ENCODE assay signal across 11 cellular contexts in genomic region chr5:81789033-81789432, GRCh38. TPM values are rescaled to one million over a fixed set of nuclear protein-coding genes. Genes with fewer than 3 reads are reported as not detected.
DNase-seq lines count a peak whose midpoint lies in the region; ATAC-seq and TF ChIP-seq lines count a peak whose summit lies in the region.
"Had no signal": no experiment of that assay in that cellular context is flagged by ENCODE, and none has a peak within 500 bp of the region (broad histone marks: within the 10 kb centered on the region; RNA-seq: fewer than 3 reads in every experiment).

No MANE protein-coding gene starts in this region.

- no peaks in the 10 kb centered on the region for H4K20me1 ChIP-seq in mammary epithelial cell (ENCODE audit: insufficient read depth, low read length)

- DNase-seq in activated CD4-positive, alpha-beta T cell treated with anti-CD3 and anti-CD28 coated beads, Interleukin-2, amount 10 ng/mL, durations not matched to agents 7 days and 5 days, result no peak
- DNase-seq in activated CD4-positive, alpha-beta T cell treated with anti-CD3 and anti-CD28 coated beads for 36 hours, result no peak
- peak; percentile 75 for DNase-seq in mammary epithelial cell
- no peak for DNase-seq in left lung
- no peak for DNase-seq in stimulated activated naive CD4-positive, alpha-beta T cell treated with Interleukin-2 at 50 U/mL for 16 hours (lab: John Stamatoyannopoulos, UW)
- DNase-seq in SIG-M5 (lab: John Stamatoyannopoulos, UW), result no peak
- DNase-seq in NCI-H2029 (lab: John Stamatoyannopoulos, UW), result no peak
- DNase-seq: hippocampal formation had no signal

- CTCF ChIA-PET in activated CD4-positive, alpha-beta T cell treated with anti-CD3 and anti-CD28 coated beads, Interleukin-2, amount 10 ng/mL, durations not matched to agents 7 days and 5 days (lab: Charles Lee), result interaction anchor here (1.4 to 2.7 kb wide), 2 partner anchors 10 to 39 kb away, joined by 3 to 9 read pairs; no protein-coding TSS in a partner anchor
- CTCF ChIA-PET in activated CD4-positive, alpha-beta T cell treated with anti-CD3 and anti-CD28 coated beads for 36 hours (lab: Charles Lee), result interaction anchor here (0.6 to 1.5 kb wide), 2 partner anchors 10 to 256 kb away, joined by 3 to 5 read pairs; no protein-coding TSS in a partner anchor
- CTCF ChIA-PET in mammary epithelial cell (lab: Charles Lee; ENCODE audit: low non-redundant PET), result interaction anchor here (0.6 kb wide), 1 partner anchor 38 kb away, joined by 8 read pairs; no protein-coding TSS in a partner anchor

- TF ChIP-seq CTCF in mammary epithelial cell (conservative IDR thresholded peaks at IDR 0.05 in 1 of 2, IDR thresholded peaks at IDR 0.05 in 1 of 2; ENCODE audit: extremely low read depth in 1 of 2, insufficient read depth in 1 of 2, low read depth in 1 of 2, low read length in 2 of 2) (no peak), left lung (IDR thresholded peaks at IDR 0.05) (no peak)

- no peak for ATAC-seq in activated CD4-positive, alpha-beta T cell treated with anti-CD3 and anti-CD28 coated beads for 36 hours
- ATAC-seq in left lung (peak; percentile 34), GM19324 (IDR thresholded peaks at IDR 0.05; ENCODE audit: low FRiP score, unreplicated experiment) (no peak)

- intact Hi-C loops in activated CD4-positive, alpha-beta T cell treated with anti-CD3 and anti-CD28 coated beads for 36 hours (cut with DNase I, micrococcal nuclease), result no loop called here
- intact Hi-C loops in mammary epithelial cell (cut with micrococcal nuclease), result no loop called here
- intact Hi-C loops in left lung (cut with DNase I), result loop anchor here in 1 of 2 donors (5.0 kb wide), 1 partner anchor 37 kb away; the partner anchor contains the start of gene SSBP2

- H3K4me1 ChIP-seq in mammary epithelial cell (ENCODE audit: insufficient read depth, low read length) (peaks cover 41% of the 10 kb centered on the region), left lung (peaks cover 7 to 28% of the 10 kb centered on the region in 2 donors)
- H3K4me1 ChIP-seq: prostate gland had no signal

- H3K27me3 ChIP-seq in mammary epithelial cell (ENCODE audit: insufficient read depth, low read length) (no peaks in the 10 kb centered on the region), left lung (no peaks in the 10 kb centered on the region)

- POLR2A ChIA-PET in activated CD4-positive, alpha-beta T cell treated with anti-CD3 and anti-CD28 coated beads, Interleukin-2, amount 10 ng/mL, durations not matched to agents 7 days and 5 days (lab: Charles Lee), result no interaction called here
- POLR2A ChIA-PET in activated CD4-positive, alpha-beta T cell treated with anti-CD3 and anti-CD28 coated beads for 36 hours (lab: Charles Lee), result no interaction called here

- peak overlapping the region; percentile 42 for H3K27ac Mint-ChIP-seq in activated CD4-positive, alpha-beta T cell treated with anti-CD3 and anti-CD28 coated beads, Interleukin-2, amount 10 ng/mL, durations not matched to agents 7 days and 5 days
- H3K27ac Mint-ChIP-seq in activated CD4-positive, alpha-beta T cell treated with anti-CD3 and anti-CD28 coated beads for 36 hours, result no peak overlapping the region
- H3K27ac Mint-ChIP-seq: activated naive CD4-positive, alpha-beta T cell treated with anti-CD3 and anti-CD28 coated beads, Interleukin-2, amount 50 U/mL, for 72 hours had no signal

- H3K79me2 ChIP-seq in mammary epithelial cell (ENCODE audit: insufficient read depth, low read length), result no peaks in the 10 kb centered on the region

- no peaks in the 10 kb centered on the region for H3K27me3 Mint-ChIP-seq in activated CD4-positive, alpha-beta T cell treated with anti-CD3 and anti-CD28 coated beads, Interleukin-2, amount 10 ng/mL, durations not matched to agents 7 days and 5 days
- H3K27me3 Mint-ChIP-seq in activated CD4-positive, alpha-beta T cell treated with anti-CD3 and anti-CD28 coated beads for 36 hours, result no peaks in the 10 kb centered on the region

- no peak overlapping the region for H3K4me3 Mint-ChIP-seq in activated CD4-positive, alpha-beta T cell treated with anti-CD3 and anti-CD28 coated beads, Interleukin-2, amount 10 ng/mL, durations not matched to agents 7 days and 5 days
- no peak overlapping the region for H3K4me3 Mint-ChIP-seq in activated CD4-positive, alpha-beta T cell treated with anti-CD3 and anti-CD28 coated beads for 36 hours

- peaks cover 7% of the 10 kb centered on the region for H3K4me1 Mint-ChIP-seq in activated CD4-positive, alpha-beta T cell treated with anti-CD3 and anti-CD28 coated beads, Interleukin-2, amount 10 ng/mL, durations not matched to agents 7 days and 5 days
- peaks cover 12% of the 10 kb centered on the region for H3K4me1 Mint-ChIP-seq in activated CD4-positive, alpha-beta T cell treated with anti-CD3 and anti-CD28 coated beads for 36 hours

- no peaks in the 10 kb centered on the region for H3K9me3 ChIP-seq in mammary epithelial cell (replicated peaks; ENCODE audit: insufficient read depth, low read length)
- no peaks in the 10 kb centered on the region for H3K9me3 ChIP-seq in left lung
- H3K9me3 ChIP-seq: prostate gland had no signal

- H3K4me3 ChIP-seq in mammary epithelial cell (replicated peaks in 1 of 3; ENCODE audit: insufficient read depth in 1 of 3, low read depth in 2 of 3, low read length in 3 of 3) (no peak overlapping the region), left lung (no peak overlapping the region)
- H3K4me3 ChIP-seq: prostate gland had no signal

- H3K9me3 Mint-ChIP-seq in activated CD4-positive, alpha-beta T cell treated with anti-CD3 and anti-CD28 coated beads, Interleukin-2, amount 10 ng/mL, durations not matched to agents 7 days and 5 days, result no peaks in the 10 kb centered on the region
- H3K9me3 Mint-ChIP-seq in activated CD4-positive, alpha-beta T cell treated with anti-CD3 and anti-CD28 coated beads for 36 hours (ENCODE audit: low read depth), result no peaks in the 10 kb centered on the region
- H3K9me3 Mint-ChIP-seq: activated naive CD4-positive, alpha-beta T cell treated with anti-CD3 and anti-CD28 coated beads, Interleukin-2, amount 50 U/mL, for 72 hours had no signal

- H3K36me3 ChIP-seq in mammary epithelial cell (ENCODE audit: insufficient read depth, low read length) (no peaks in the 10 kb centered on the region), left lung (no peaks in the 10 kb centered on the region)
- H3K36me3 ChIP-seq: prostate gland had no signal

- H3K9ac ChIP-seq in mammary epithelial cell (ENCODE audit: insufficient read depth, low read length), result no peak overlapping the region

- no TSS peak for BruUV-seq in mammary epithelial cell (replicated peaks; lab: Mats Ljungman, UMichigan)

- no peaks in the 10 kb centered on the region for H3K36me3 Mint-ChIP-seq in activated CD4-positive, alpha-beta T cell treated with anti-CD3 and anti-CD28 coated beads, Interleukin-2, amount 10 ng/mL, durations not matched to agents 7 days and 5 days (ENCODE audit: low read depth)
- no peaks in the 10 kb centered on the region for H3K36me3 Mint-ChIP-seq in activated CD4-positive, alpha-beta T cell treated with anti-CD3 and anti-CD28 coated beads for 36 hours (ENCODE audit: low read depth)
- H3K36me3 Mint-ChIP-seq: activated naive CD4-positive, alpha-beta T cell treated with anti-CD3 and anti-CD28 coated beads, Interleukin-2, amount 50 U/mL, for 72 hours had no signal

- H2AFZ ChIP-seq in mammary epithelial cell (ENCODE audit: low read depth, low read length), result peak overlapping the region; percentile 18

- H3K27ac ChIP-seq in mammary epithelial cell (ENCODE audit: insufficient read depth, low read depth, low read length) (no peak overlapping the region), left lung (no peak overlapping the region)
- H3K27ac ChIP-seq: prostate gland had no signal

- in situ Hi-C loops in mammary epithelial cell (cut with MboI; ENCODE audit: low sequenced_read_pairs in 2 of 2), result loop anchor here in 1 of 2 donors (5.0 kb wide), 1 partner anchor 37 kb away; the partner anchor contains the start of gene SSBP2

- H3K4me2 ChIP-seq in mammary epithelial cell (ENCODE audit: insufficient read depth, low read depth, low read length), result no peak overlapping the region

- dilution Hi-C loops in mammary epithelial cell (cut with HindIII; ENCODE audit: low sequenced_read_pairs), result no loop called here

- WGBS in mammary epithelial cell (ENCODE audit: low coverage, missing lambda C conversion rate), result 47% methylated on average over 5 of the region's 5 CpGs

RNA-seq across cellular contexts. Expression of gene SSBP2, which starts 38.1 kb away (rescaled TPM):
- total RNA-seq in activated CD4-positive, alpha-beta T cell treated with anti-CD3 and anti-CD28 coated beads, Interleukin-2, amount 10 ng/mL, durations not matched to agents 7 days and 5 days, result 10 to 100 TPM; 48.2 to 50.6 TPM
- total RNA-seq in activated CD4-positive, alpha-beta T cell treated with anti-CD3 and anti-CD28 coated beads for 36 hours, result 10 to 100 TPM; 16.9 to 21.4 TPM
- total RNA-seq in mammary epithelial cell, result 10 to 100 TPM; 24.8 to 40.8 TPM
- polyA plus RNA-seq in mammary epithelial cell, result 33.6 TPM
- polyA minus RNA-seq in mammary epithelial cell, result 22.2 TPM
- 10 to 100 TPM; 31.6 to 37.3 TPM for total RNA-seq in left lung
